Comparison of ENCODE assay signal across 9 cellular contexts in genomic region chr11:789951-790350, GRCh38. TPM values are rescaled to one million over a fixed set of nuclear protein-coding genes. Genes with fewer than 3 reads are reported as not detected.
A peak's percentile ranks its signal among the peaks of the same experiment; 100 is the strongest.
DNase-seq lines count a peak whose midpoint lies in the region; ATAC-seq and TF ChIP-seq lines count a peak whose summit lies in the region.
"Had no signal": no experiment of that assay in that cellular context is flagged by ENCODE, and none has a peak within 500 bp of the region (broad histone marks: within the 10 kb centered on the region; RNA-seq: fewer than 3 reads in every experiment).

Gene CEND1, minus strand, starts transcription at chr11:790090. Its CDS starts 1,514 bp downstream, at chr11:788576.

- ATAC-seq in activated naive CD8-positive, alpha-beta T cell treated with anti-CD3 and anti-CD28 coated beads, Interleukin-2, amount 50 U/mL, for 24 hours: peak; percentile 21
- ATAC-seq in right lobe of liver: peak; percentile 7 to 38 (median 26)
- no peak for ATAC-seq in GM19397 (IDR thresholded peaks at IDR 0.05; ENCODE audit: unreplicated experiment)

- H3K4ac ChIP-seq in H9 (ENCODE audit: low read depth, low read length): no peak within 1 kb of the TSS

- H3K9me3 ChIP-seq in right lobe of liver: no peaks in the 10 kb centered on the region
- H3K9me3 ChIP-seq in H9 (ENCODE audit: control insufficient read depth, low read depth, low read length): no peaks in the 10 kb centered on the region

- no peak within 1 kb of the TSS for H4K91ac ChIP-seq in H9 (ENCODE audit: insufficient read length, low read depth, low read length)

- DNase-seq in COLO668 (lab: John Stamatoyannopoulos, UW; ENCODE audit: unreplicated experiment) (peak; percentile 37), NCI-H1092 treated with DMSO at 0.1 percent for 48 hours (lab: John Stamatoyannopoulos, UW) (peak; percentile 15), right lobe of liver (no peak), DMS114 treated with DMSO at 0.1 percent for 48 hours (lab: John Stamatoyannopoulos, UW; ENCODE audit: unreplicated experiment) (no peak), H9 (no peak), GOT3 (lab: John Stamatoyannopoulos, UW) (no peak)
- DNase-seq in activated naive CD8-positive, alpha-beta T cell treated with anti-CD3 and anti-CD28 coated beads, Interleukin-2, amount 50 U/mL, for 24 hours: peak; percentile 61

- H3K56ac ChIP-seq in H9 (ENCODE audit: insufficient read length, low read depth, low read length): no peak within 1 kb of the TSS

- H3K27me3 ChIP-seq in right lobe of liver (no peaks in the 10 kb centered on the region), H9 (ENCODE audit: insufficient read depth, low read length) (no peaks in the 10 kb centered on the region)

- peaks cover 0 to 11% (median 0%) of the 10 kb centered on the region in 4 donors for H3K4me1 ChIP-seq in right lobe of liver
- no peaks in the 10 kb centered on the region; the same call in 1 of the 2 replicates for H3K4me1 ChIP-seq in H9 (ENCODE audit: insufficient read depth, low read length)

- H3K9ac ChIP-seq in H9 (ENCODE audit: extremely low read depth, insufficient read length, low read length): no peak within 1 kb of the TSS

- no peak within 1 kb of the TSS; the same call in 1 of the 2 replicates for H3K14ac ChIP-seq in H9 (ENCODE audit: insufficient read depth, low read length)

- no peak within 1 kb of the TSS for H2BK120ac ChIP-seq in H9 (ENCODE audit: low read depth, low read length, poor library complexity, severe bottlenecking)

- no peak within 1 kb of the TSS for H3K27ac ChIP-seq in right lobe of liver
- H3K27ac ChIP-seq in H9 (ENCODE audit: insufficient read length, low read depth, low read length): no peak within 1 kb of the TSS

- no peak for TF ChIP-seq CTCF in right lobe of liver (IDR thresholded peaks at IDR 0.05)
- TF ChIP-seq CTCF in H9 (conservative IDR thresholded peaks at IDR 0.05): no peak

- H3K23me2 ChIP-seq in H9 (ENCODE audit: insufficient read length, low read depth, low read length, poor library complexity, severe bottlenecking): peaks cover 4% of the 10 kb centered on the region

- H3K79me1 ChIP-seq in H9 (ENCODE audit: insufficient read depth, low read depth, low read length, poor library complexity, severe bottlenecking): no peaks in the 10 kb centered on the region

- H2AK5ac ChIP-seq in H9 (ENCODE audit: insufficient read length, low read length): no peak within 1 kb of the TSS

- intact Hi-C loops in right lobe of liver (cut with DNase I): no loop called here

- no peak within 1 kb of the TSS for H3K4me3 ChIP-seq in right lobe of liver

- H3K79me2 ChIP-seq in H9 (ENCODE audit: insufficient read depth, low read length): no peaks in the 10 kb centered on the region

- TF ChIP-seq POLR2A in right lobe of liver (IDR thresholded peaks at IDR 0.05): no peak

- no peak within 1 kb of the TSS for H4K8ac ChIP-seq in H9 (replicated peaks; ENCODE audit: insufficient read length, low read depth, low read length)

- no peak within 1 kb of the TSS for H3K18ac ChIP-seq in H9 (ENCODE audit: insufficient read length, low read depth, low read length)

- H3T11ph ChIP-seq in H9 (ENCODE audit: low read length): no peak within 1 kb of the TSS

- peaks cover 0 to 5% (median 0%) of the 10 kb centered on the region in 4 donors for H3K36me3 ChIP-seq in right lobe of liver

- H2BK20ac ChIP-seq in H9 (ENCODE audit: low read depth, low read length, poor library complexity, severe bottlenecking): no peak within 1 kb of the TSS

- H2BK5ac ChIP-seq in H9 (ENCODE audit: insufficient read length, low read length): no peak within 1 kb of the TSS

- no peak within 1 kb of the TSS for H3K23ac ChIP-seq in H9 (ENCODE audit: insufficient read length, low read depth, low read length)

- no peak within 1 kb of the TSS for H2AFZ ChIP-seq in H9 (ENCODE audit: low read length)

- no peak within 1 kb of the TSS for H4K5ac ChIP-seq in H9 (ENCODE audit: insufficient read length, low read depth, low read length)

- no peaks in the 10 kb centered on the region for H3K9me3 Mint-ChIP-seq in activated naive CD8-positive, alpha-beta T cell treated with anti-CD3 and anti-CD28 coated beads, Interleukin-2, amount 50 U/mL, for 24 hours
- no peaks in the 10 kb centered on the region for H3K9me3 Mint-ChIP-seq in H9

- H2BK12ac ChIP-seq in H9 (ENCODE audit: insufficient read length, low read depth, low read length): no peak within 1 kb of the TSS

- H4K20me1 ChIP-seq in H9 (ENCODE audit: control insufficient read depth, insufficient read depth, insufficient read length): no peaks in the 10 kb centered on the region

- H3K27ac Mint-ChIP-seq in activated naive CD8-positive, alpha-beta T cell treated with anti-CD3 and anti-CD28 coated beads, Interleukin-2, amount 50 U/mL, for 24 hours: peak within 1 kb of the TSS; percentile 46
- H3K27ac Mint-ChIP-seq in H9: no peak within 1 kb of the TSS

- no peak within 1 kb of the TSS for H3K4me2 ChIP-seq in H9 (ENCODE audit: insufficient read depth, insufficient read length, low read length)

- peaks cover 3% of the 10 kb centered on the region for H3K36me3 Mint-ChIP-seq in activated naive CD8-positive, alpha-beta T cell treated with anti-CD3 and anti-CD28 coated beads, Interleukin-2, amount 50 U/mL, for 24 hours (ENCODE audit: low read depth)
- H3K36me3 Mint-ChIP-seq in H9 (ENCODE audit: insufficient read depth in 1 of 3, low read depth in 3 of 3): peaks cover 0 to 16% (median 3%) of the 10 kb centered on the region in 3 experiments; a peak in 3 of 7 replicates

- no peak within 1 kb of the TSS for H2BK15ac ChIP-seq in H9 (ENCODE audit: low read depth, low read length)

- peaks cover 2% of the 10 kb centered on the region for H3K4me1 Mint-ChIP-seq in activated naive CD8-positive, alpha-beta T cell treated with anti-CD3 and anti-CD28 coated beads, Interleukin-2, amount 50 U/mL, for 24 hours
- H3K4me1 Mint-ChIP-seq in H9: peaks cover 7 to 30% of the 10 kb centered on the region in 2 experiments; a peak in 3 of 4 replicates

- peak within 1 kb of the TSS; percentile 26 for H3K4me3 Mint-ChIP-seq in activated naive CD8-positive, alpha-beta T cell treated with anti-CD3 and anti-CD28 coated beads, Interleukin-2, amount 50 U/mL, for 24 hours
- H3K4me3 Mint-ChIP-seq in H9: peak within 1 kb of the TSS in 1 of 2 experiments; percentile 55; a peak in 3 of 5 replicates

- H3K27me3 Mint-ChIP-seq in activated naive CD8-positive, alpha-beta T cell treated with anti-CD3 and anti-CD28 coated beads, Interleukin-2, amount 50 U/mL, for 24 hours: peaks cover 2% of the 10 kb centered on the region
- peaks cover 4% of the 10 kb centered on the region; the same call in 1 of the 2 replicates for H3K27me3 Mint-ChIP-seq in H9 (ENCODE audit: low read depth)

- WGBS in right lobe of liver (ENCODE audit: insufficient coverage, low coverage, low lambda C conversion rate, missing lambda C conversion rate): 10% methylated on average over 2 of the region's 45 CpGs
- WGBS in H9 (ENCODE audit: extremely low coverage, insufficient read length, low lambda C conversion rate): no CpG with 5 or more reads among the region's 45 CpGs

RNA-seq across cellular contexts. Expression of gene CEND1, which starts in this region (rescaled TPM):
- total RNA-seq in right lobe of liver (not detected), H9 (2021) (0.81 and 0.86 TPM in 2 replicates)
- total RNA-seq: epithelial cell of proximal tubule had no signal

Comparison
In these comparisons a context has a peak if more than half of its experiments do, and no peak if none do; other contexts are left out.
1. Peak in ATAC-seq in right lobe of liver; RNA of the gene not detected or under 1 TPM.
2. DNase-seq: peak in COLO668 (single experiment), NCI-H1092 treated with DMSO at 0.1 percent for 48 hours (single experiment) and activated naive CD8-positive, alpha-beta T cell treated with anti-CD3 and anti-CD28 coated beads, Interleukin-2, amount 50 U/mL, for 24 hours (single experiment); none in right lobe of liver (0 of 3), DMS114 treated with DMSO at 0.1 percent for 48 hours (single experiment), H9 (single experiment) and GOT3 (single experiment).